ENCODE assay signal across 21 cellular contexts in the genomic region with DNA sequence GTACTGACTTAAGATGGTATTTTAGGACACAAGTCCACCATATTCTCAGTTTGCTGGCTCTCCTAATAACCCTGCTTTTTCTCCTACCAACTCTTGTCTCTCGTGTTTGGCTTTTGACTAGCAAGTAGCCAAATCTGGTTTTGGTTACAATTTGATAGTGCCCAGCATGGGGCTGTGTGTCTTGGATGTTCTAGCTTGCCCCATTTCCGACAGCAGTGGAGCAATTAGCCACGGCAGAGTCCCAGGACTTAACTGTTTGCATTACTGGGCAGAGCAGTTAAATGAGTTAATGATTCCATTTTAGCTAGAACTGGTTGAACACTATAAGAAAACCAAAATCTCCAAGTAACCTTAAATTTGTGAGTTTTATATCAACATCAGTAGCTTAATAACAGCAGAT.
"Had no signal": no experiment of that assay in that cellular context is flagged by ENCODE, and none has a peak within 500 bp of the region (broad histone marks: within the 10 kb centered on the region; RNA-seq: fewer than 3 reads in every experiment).

No MANE protein-coding gene starts in this region.

- H3K36me3 ChIP-seq: adrenal gland, breast epithelium had no signal

- H3K27me3 ChIP-seq: adrenal gland, body of pancreas, breast epithelium had no signal

- ATAC-seq: activated CD8-positive, alpha-beta T cell treated with anti-CD3 and anti-CD28 coated beads for 36 hours; activated naive CD4-positive, alpha-beta T cell treated with anti-CD3 and anti-CD28 coated beads, Interleukin-2, amount 50 U/mL, for 72 hours; body of pancreas had no signal

- DNase-seq: activated CD4-positive, alpha-beta T cell treated with anti-CD3 and anti-CD28 coated beads, Interleukin-2, amount 10 ng/mL, durations not matched to agents 24 days and 14 days; activated CD4-positive, alpha-beta T cell treated with anti-CD3 and anti-CD28 coated beads, Interleukin-2, amount 50 U/mL, for 4 hours; activated CD8-positive, alpha-beta T cell treated with anti-CD3 and anti-CD28 coated beads for 36 hours; activated gamma-delta T cell treated with Interleukin-2 at 50 U/mL for 16 hours; activated naive CD4-positive, alpha-beta T cell treated with anti-CD3 and anti-CD28 coated beads for 36 hours; activated T-cell treated with anti-CD3 and anti-CD28 coated beads, Interleukin-2, amount 50 U/mL, for 1 hour; adrenal gland; body of pancreas; Karpas-422; KBM-7; NCI-H1105; NCI-H1417 treated with DMSO at 0.1 percent for 48 hours; NCI-H1694 treated with DMSO at 0.1 percent for 48 hours; NCI-H2029; NCI-H345; NCI-H524 treated with DMSO at 0.1 percent for 48 hours; OCI-M1; SHP77 treated with DMSO at 0.1 percent for 48 hours; T1000 had no signal

- H3K27me3 Mint-ChIP-seq: activated CD8-positive, alpha-beta T cell treated with anti-CD3 and anti-CD28 coated beads for 36 hours had no signal

- H3K9me3 Mint-ChIP-seq: activated CD4-positive, alpha-beta T cell treated with anti-CD3 and anti-CD28 coated beads, Interleukin-2, amount 10 ng/mL, durations not matched to agents 24 days and 14 days; activated CD8-positive, alpha-beta T cell treated with anti-CD3 and anti-CD28 coated beads for 36 hours; activated naive CD4-positive, alpha-beta T cell treated with anti-CD3 and anti-CD28 coated beads for 36 hours; activated naive CD4-positive, alpha-beta T cell treated with anti-CD3 and anti-CD28 coated beads, Interleukin-2, amount 50 U/mL, for 72 hours had no signal

- H3K4me3 Mint-ChIP-seq: activated CD4-positive, alpha-beta T cell treated with anti-CD3 and anti-CD28 coated beads, Interleukin-2, amount 10 ng/mL, durations not matched to agents 24 days and 14 days; activated CD8-positive, alpha-beta T cell treated with anti-CD3 and anti-CD28 coated beads for 36 hours; activated naive CD4-positive, alpha-beta T cell treated with anti-CD3 and anti-CD28 coated beads for 36 hours had no signal

- H3K4me1 Mint-ChIP-seq: activated CD4-positive, alpha-beta T cell treated with anti-CD3 and anti-CD28 coated beads, Interleukin-2, amount 10 ng/mL, durations not matched to agents 24 days and 14 days had no signal

- H3K9me3 ChIP-seq: adrenal gland, body of pancreas, breast epithelium had no signal

- H3K4me1 ChIP-seq: adrenal gland, breast epithelium had no signal

- H3K4me3 ChIP-seq: adrenal gland, body of pancreas, breast epithelium had no signal

- H3K36me3 Mint-ChIP-seq: activated naive CD4-positive, alpha-beta T cell treated with anti-CD3 and anti-CD28 coated beads, Interleukin-2, amount 50 U/mL, for 72 hours had no signal

- H3K27ac ChIP-seq: adrenal gland, body of pancreas, breast epithelium had no signal

- H3K27ac Mint-ChIP-seq: activated CD4-positive, alpha-beta T cell treated with anti-CD3 and anti-CD28 coated beads, Interleukin-2, amount 10 ng/mL, durations not matched to agents 24 days and 14 days; activated CD8-positive, alpha-beta T cell treated with anti-CD3 and anti-CD28 coated beads for 36 hours; activated naive CD4-positive, alpha-beta T cell treated with anti-CD3 and anti-CD28 coated beads for 36 hours; activated naive CD4-positive, alpha-beta T cell treated with anti-CD3 and anti-CD28 coated beads, Interleukin-2, amount 50 U/mL, for 72 hours had no signal
